ENCODE assay signal across 12 cellular contexts in the genomic region with DNA sequence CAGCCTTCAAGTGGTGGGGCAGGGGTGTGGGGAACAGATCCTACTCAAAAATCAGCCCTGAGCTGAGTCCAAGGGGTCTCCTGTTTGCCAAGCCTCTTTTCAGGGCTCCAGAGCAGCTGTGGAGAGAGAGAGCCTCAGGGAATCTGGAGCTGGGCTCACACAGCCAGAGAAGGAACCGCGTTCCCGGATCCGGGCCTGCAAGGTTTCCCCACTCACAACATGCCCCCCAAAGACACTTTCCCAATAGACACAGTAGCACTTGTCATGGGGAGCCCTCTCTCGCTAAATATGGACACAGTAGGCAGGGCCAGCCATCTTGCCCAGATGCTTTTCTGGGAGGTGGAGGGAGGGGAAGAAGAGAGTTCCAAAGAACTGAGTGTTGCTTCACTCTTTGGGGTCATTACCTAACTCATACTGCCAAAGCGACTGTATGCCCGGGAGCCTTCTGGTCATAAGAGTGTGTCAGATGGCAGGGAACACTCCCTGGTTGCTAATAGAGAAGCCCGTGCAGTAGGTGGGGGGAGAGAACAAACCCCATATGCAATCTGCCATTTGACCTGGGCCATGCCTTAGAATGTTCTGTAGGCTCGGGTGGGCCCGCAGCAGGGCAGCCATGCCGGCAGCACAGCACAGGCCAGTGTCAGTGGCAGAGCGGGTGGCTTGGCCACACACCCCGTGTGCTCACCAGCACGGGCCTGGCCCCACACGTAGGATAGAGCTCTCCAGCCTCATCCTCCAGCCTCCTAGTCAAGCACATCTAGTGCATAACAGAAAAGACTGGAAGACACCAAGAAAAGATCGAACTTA.
A peak's percentile ranks its signal among the peaks of the same experiment; 100 is the strongest.
DNase-seq lines count a peak whose midpoint lies in the region; ATAC-seq and TF ChIP-seq lines count a peak whose summit lies in the region.
"Had no signal": no experiment of that assay in that cellular context is flagged by ENCODE, and none has a peak within 500 bp of the region (broad histone marks: within the 10 kb centered on the region; RNA-seq: fewer than 3 reads in every experiment).

No MANE protein-coding gene starts in this region.

- H3K36me3 ChIP-seq in stomach: peaks cover 0 to 10% (median 0%) of the 10 kb centered on the region in 4 donors
- H3K36me3 ChIP-seq: Peyer's patch had no signal

- no peak for TF ChIP-seq EP300 in stomach (IDR thresholded peaks at IDR 0.05)

- H3K4me3 ChIP-seq in HL-60 (replicated peaks; ENCODE audit: insufficient read depth, low read length) (no peak overlapping the region), stomach (no peak overlapping the region)
- H3K4me3 ChIP-seq: Peyer's patch had no signal

- peak overlapping the region; percentile 65 for H3K27ac Mint-ChIP-seq in T-helper 17 cell
- H3K27ac Mint-ChIP-seq: activated naive CD4-positive, alpha-beta T cell treated with anti-CD3 and anti-CD28 coated beads, Interleukin-2, amount 10 ng/mL, durations not matched to agents 7 days and 5 days had no signal

- H3K4me1 ChIP-seq in stomach: peaks cover 36 to 69% (median 53%) of the 10 kb centered on the region in 4 donors

- no peak for TF ChIP-seq CTCF in HL-60 (IDR thresholded peaks at IDR 0.05; ENCODE audit: insufficient read depth, low read length)
- TF ChIP-seq CTCF in stomach (IDR thresholded peaks at IDR 0.05): no peak

- TF ChIP-seq POLR2A in stomach (IDR thresholded peaks at IDR 0.05): no peak

- H3K27me3 Mint-ChIP-seq in T-helper 17 cell: no peaks in the 10 kb centered on the region
- H3K27me3 Mint-ChIP-seq: activated naive CD4-positive, alpha-beta T cell treated with anti-CD3 and anti-CD28 coated beads, Interleukin-2, amount 10 ng/mL, durations not matched to agents 7 days and 5 days had no signal

- intact Hi-C loops in left ventricle myocardium superior (cut with micrococcal nuclease): no loop called here
- intact Hi-C loops in stomach (cut with DNase I; ENCODE audit: low total_unique reads): no loop called here

- H3K9me3 ChIP-seq in T-helper 17 cell (ENCODE audit: control insufficient read depth, low read length, poor library complexity, severe bottlenecking) (no peaks in the 10 kb centered on the region), stomach (no peaks in the 10 kb centered on the region)
- H3K9me3 ChIP-seq: neutrophil, Peyer's patch had no signal

- 82 to 90% (median 89%) methylated on average over 12 to 16 of the region's 16 CpGs for WGBS in stomach, 5 donors

- no peak overlapping the region for H3K27ac ChIP-seq in HL-60 (replicated peaks)
- H3K27ac ChIP-seq in stomach: peak overlapping the region in 3 of 5 donors; percentile 40 to 86 (median 81)
- H3K27ac ChIP-seq: neutrophil, Peyer's patch had no signal

- DNase-seq in HL-60 (ENCODE audit: low read depth in 1 of 2, low spot score in 1 of 2) (peak; percentile 84 to 85), T-helper 17 cell (no peak), left ventricle myocardium superior (no peak), stomach (no peak), hippocampal formation (lab: John Stamatoyannopoulos, UW) (no peak)
- DNase-seq in stimulated activated naive CD4-positive, alpha-beta T cell treated with Interleukin-2 at 50 U/mL for 16 hours (lab: John Stamatoyannopoulos, UW): no peak
- DNase-seq: activated CD4-positive, CD25-positive, alpha-beta regulatory T cell; activated naive CD4-positive, alpha-beta T cell treated with anti-CD3 and anti-CD28 coated beads, Interleukin-2, amount 10 ng/mL, durations not matched to agents 7 days and 5 days; NCI-H1105; Peyer's patch had no signal

- H3K27me3 ChIP-seq in HL-60 (ENCODE audit: insufficient read depth, poor library complexity, severe bottlenecking) (no peaks in the 10 kb centered on the region), stomach (no peaks in the 10 kb centered on the region)
- H3K27me3 ChIP-seq: neutrophil, Peyer's patch had no signal

- peaks cover 6% of the 10 kb centered on the region for H3K36me3 Mint-ChIP-seq in T-helper 17 cell (ENCODE audit: low read depth)

- H3K4me1 Mint-ChIP-seq in T-helper 17 cell: peaks cover 36% of the 10 kb centered on the region

- H3K4me3 Mint-ChIP-seq in T-helper 17 cell: no peak overlapping the region
- H3K4me3 Mint-ChIP-seq: activated naive CD4-positive, alpha-beta T cell treated with anti-CD3 and anti-CD28 coated beads, Interleukin-2, amount 10 ng/mL, durations not matched to agents 7 days and 5 days had no signal

- ATAC-seq in T-helper 17 cell (no peak), left ventricle myocardium superior (peak; percentile 72), HG02571 (IDR thresholded peaks at IDR 0.05; ENCODE audit: unreplicated experiment) (no peak)

Comparison
In these comparisons a context has a peak if more than half of its experiments do, and no peak if none do; other contexts are left out.
1. DNase-seq: peak in HL-60 (2 of 2); none in T-helper 17 cell (0 of 3), left ventricle myocardium superior (single experiment), stomach (single experiment), stimulated activated naive CD4-positive, alpha-beta T cell treated with Interleukin-2 at 50 U/mL for 16 hours (single experiment) and hippocampal formation (0 of 2).